In the genomic region with DNA sequence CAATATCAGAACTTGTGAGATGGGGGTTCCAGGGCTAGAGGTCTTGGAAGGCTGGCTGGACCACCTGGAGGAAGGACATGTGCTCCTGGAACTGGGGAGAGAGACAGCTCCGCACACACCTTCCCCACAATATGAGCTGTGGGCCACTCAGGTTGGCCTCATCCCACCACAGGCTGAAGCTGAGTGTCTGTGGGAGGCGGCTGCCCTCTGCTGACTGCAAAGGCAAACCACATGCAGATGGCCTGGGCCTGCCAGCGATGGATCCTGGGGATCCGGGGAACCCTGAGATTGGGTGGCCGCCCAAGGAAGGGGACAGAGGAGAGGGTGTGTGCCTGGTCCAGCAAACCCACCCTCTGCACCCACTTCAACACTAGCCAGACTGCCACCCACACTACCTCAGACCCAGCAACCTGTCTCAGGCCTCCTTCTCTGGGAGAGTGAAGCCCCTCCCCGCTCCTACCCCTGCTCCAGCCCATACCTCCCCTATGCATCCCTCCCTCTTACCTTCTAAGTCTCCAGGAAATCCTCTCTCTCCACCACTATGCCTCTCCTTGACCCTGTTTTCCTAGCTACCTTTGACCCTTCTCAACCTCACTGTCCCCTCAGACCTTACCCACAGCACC, we compare ENCODE assay signal across 9 cellular contexts. TPM values are rescaled to one million over a fixed set of nuclear protein-coding genes. Genes with fewer than 3 reads are reported as not detected.
DNase-seq lines count a peak whose midpoint lies in the region; ATAC-seq and TF ChIP-seq lines count a peak whose summit lies in the region.
"Had no signal": no experiment of that assay in that cellular context is flagged by ENCODE, and none has a peak within 500 bp of the region (broad histone marks: within the 10 kb centered on the region; RNA-seq: fewer than 3 reads in every experiment).

No MANE protein-coding gene starts in this region.

- no peak overlapping the region for H3K4me2 ChIP-seq in SU-DHL-6 (ENCODE audit: low read depth, low read length, poor library complexity, severe bottlenecking)

- H3K9me3 ChIP-seq in SU-DHL-6 (ENCODE audit: insufficient read depth, low read length), result no peaks in the 10 kb centered on the region

- H3F3A ChIP-seq in SU-DHL-6 (ENCODE audit: insufficient read depth), result no peaks in the 10 kb centered on the region

- no peaks in the 10 kb centered on the region for H4K20me1 ChIP-seq in SU-DHL-6 (ENCODE audit: low read depth, low read length)

- no peaks in the 10 kb centered on the region for H3K9me3 Mint-ChIP-seq in activated naive CD8-positive, alpha-beta T cell treated with anti-CD3 and anti-CD28 coated beads for 36 hours

- no peak overlapping the region for H3K9ac ChIP-seq in SU-DHL-6 (ENCODE audit: low read length)

- no peak overlapping the region for H3K27ac ChIP-seq in SU-DHL-6 (ENCODE audit: low read depth, low read length)

- H2AFZ ChIP-seq in SU-DHL-6 (ENCODE audit: low read depth, low read length, severe bottlenecking), result no peak overlapping the region

- no peaks in the 10 kb centered on the region for H3K36me3 Mint-ChIP-seq in activated naive CD8-positive, alpha-beta T cell treated with anti-CD3 and anti-CD28 coated beads for 36 hours
- H3K36me3 Mint-ChIP-seq: activated naive CD8-positive, alpha-beta T cell had no signal

- TF ChIP-seq CTCF in LNCaP clone FGC (IDR thresholded peaks at IDR 0.05; ENCODE audit: control insufficient read depth, extremely low read depth, insufficient read depth) (peak; percentile 96), SU-DHL-6 (IDR thresholded peaks at IDR 0.05; ENCODE audit: insufficient read depth, low read length, poor library complexity, severe bottlenecking) (peak; percentile 70)

- no peaks in the 10 kb centered on the region for H3K9me2 ChIP-seq in SU-DHL-6 (replicated peaks; ENCODE audit: insufficient read depth, low read length)

- DNase-seq in ELR (ENCODE audit: low read depth), result peak; percentile 70
- DNase-seq in LNCaP clone FGC (ENCODE audit: low read depth), result no peak
- DNase-seq in activated naive CD8-positive, alpha-beta T cell treated with anti-CD3 and anti-CD28 coated beads for 36 hours, result peak; percentile 64
- DNase-seq in Right ventricle myocardium superior, result peak; percentile 81
- DNase-seq in putamen (ENCODE audit: low spot score), result peak; percentile 27
- DNase-seq in OCI-M2 (lab: John Stamatoyannopoulos, UW; ENCODE audit: unreplicated experiment), result no peak

- H3K4me3 ChIP-seq in LNCaP clone FGC (ENCODE audit: low read depth, low read length) (no peak overlapping the region), SU-DHL-6 (ENCODE audit: insufficient read depth, low read length, poor library complexity, severe bottlenecking) (no peak overlapping the region)

- H3K27me3 ChIP-seq in SU-DHL-6 (ENCODE audit: low read length), result no peaks in the 10 kb centered on the region

- peaks cover 21% of the 10 kb centered on the region for H3K4me1 Mint-ChIP-seq in activated naive CD8-positive, alpha-beta T cell treated with anti-CD3 and anti-CD28 coated beads for 36 hours

- no peaks in the 10 kb centered on the region for H3K27me3 Mint-ChIP-seq in activated naive CD8-positive, alpha-beta T cell treated with anti-CD3 and anti-CD28 coated beads for 36 hours
- H3K27me3 Mint-ChIP-seq: activated naive CD8-positive, alpha-beta T cell had no signal

- no peak overlapping the region for H3K27ac Mint-ChIP-seq in activated naive CD8-positive, alpha-beta T cell treated with anti-CD3 and anti-CD28 coated beads for 36 hours
- H3K27ac Mint-ChIP-seq: activated naive CD8-positive, alpha-beta T cell had no signal

- no peaks in the 10 kb centered on the region for H3K36me3 ChIP-seq in SU-DHL-6 (ENCODE audit: low read length)

- intact Hi-C loops in Right ventricle myocardium superior (cut with DNase I), result loop anchor here (5.0 kb wide), 1 partner anchor 195 kb away; no protein-coding TSS in a partner anchor

- ATAC-seq in Right ventricle myocardium superior (ENCODE audit: poor library complexity), result peak; percentile 72
- ATAC-seq in HG02885 (IDR thresholded peaks at IDR 0.05; ENCODE audit: poor library complexity, unreplicated experiment), result no peak

- no peak overlapping the region for H3K4me3 Mint-ChIP-seq in activated naive CD8-positive, alpha-beta T cell treated with anti-CD3 and anti-CD28 coated beads for 36 hours
- H3K4me3 Mint-ChIP-seq: activated naive CD8-positive, alpha-beta T cell had no signal

- no peaks in the 10 kb centered on the region for H3K79me2 ChIP-seq in SU-DHL-6 (ENCODE audit: insufficient read depth, low read length)

RNA-seq across cellular contexts. Expression of gene CYP11A1, which starts 44.8 kb away (rescaled TPM):
- under 1 TPM; 0.30 to 0.31 TPM for total RNA-seq in activated naive CD8-positive, alpha-beta T cell treated with anti-CD3 and anti-CD28 coated beads for 36 hours
- total RNA-seq in Right ventricle myocardium superior, result 0.51 TPM

Comparison
In these comparisons a context has a peak if more than half of its experiments do, and no peak if none do; other contexts are left out.
1. DNase-seq: peak in ELR (single experiment), activated naive CD8-positive, alpha-beta T cell treated with anti-CD3 and anti-CD28 coated beads for 36 hours (single experiment), Right ventricle myocardium superior (single experiment) and putamen (single experiment); none in LNCaP clone FGC (single experiment) and OCI-M2 (single experiment).